In the genomic region with DNA sequence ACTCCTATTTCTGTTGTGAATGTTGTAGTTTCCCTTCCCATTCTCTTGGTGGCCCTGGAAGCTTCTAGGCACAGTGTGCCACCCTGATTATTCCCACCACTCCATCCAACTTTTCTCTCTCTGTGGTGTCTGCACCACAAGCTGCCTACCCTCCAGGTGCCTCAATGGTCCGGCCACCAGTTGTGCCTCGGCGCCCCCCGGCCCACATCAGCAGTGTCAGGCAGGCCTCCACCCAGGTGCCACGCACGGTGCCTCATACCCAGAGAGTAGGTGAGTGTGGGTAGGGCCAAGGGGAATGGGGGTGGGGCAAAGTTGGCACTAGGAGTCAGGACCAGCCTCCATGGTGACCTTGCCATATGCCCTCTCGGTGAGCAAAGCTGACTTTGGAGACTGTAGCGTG, we compare ENCODE assay signal across 23 cellular contexts. TPM values are rescaled to one million over a fixed set of nuclear protein-coding genes. Genes with fewer than 3 reads are reported as not detected.
DNase-seq lines count a peak whose midpoint lies in the region; ATAC-seq, FAIRE-seq and TF ChIP-seq lines count a peak whose summit lies in the region.
"Had no signal": no experiment of that assay in that cellular context is flagged by ENCODE, and none has a peak within 500 bp of the region (broad histone marks: within the 10 kb centered on the region; RNA-seq: fewer than 3 reads in every experiment).

No MANE protein-coding gene starts in this region.

- no peak for FAIRE-seq in K562 (lab: Jason Lieb, UNC)
- FAIRE-seq: A204.1, GM12891, GM18507, H54 had no signal

- H3K9ac ChIP-seq in K562 (ENCODE audit: insufficient read depth in 1 of 2, low read depth in 2 of 2, low read length in 2 of 2) (no peak overlapping the region), neuronal stem cell (ENCODE audit: low read depth, low read length, poor library complexity) (peak overlapping the region; percentile 27)
- H3K9ac ChIP-seq: BLaER1 treated with 17β-estradiol and CSF1 and Interleukin-3, amounts not matched to agents 10 nM and 100 nM had no signal

- no peak overlapping the region for H3K23ac ChIP-seq in neuronal stem cell (ENCODE audit: low read depth, low read length, poor library complexity)

- no peak for TF ChIP-seq POLR2A in K562 (conservative IDR thresholded peaks at IDR 0.05)

- H4K8ac ChIP-seq in neuronal stem cell (ENCODE audit: low read depth, low read length): no peak overlapping the region

- no peak overlapping the region for H2BK15ac ChIP-seq in neuronal stem cell (ENCODE audit: low read length)

- H3K27me3 ChIP-seq in K562 (ENCODE audit: control insufficient read depth in 2 of 2, insufficient read depth in 2 of 2, low read length in 2 of 2) (no peaks in the 10 kb centered on the region), neuronal stem cell (ENCODE audit: control insufficient read depth in 3 of 3, insufficient read depth in 3 of 3, low read depth in 1 of 3, low read length in 3 of 3) (no peaks in the 10 kb centered on the region), Caco-2 (replicated peaks; ENCODE audit: control insufficient read depth, insufficient read depth, low read length) (no peaks in the 10 kb centered on the region)
- H3K27me3 ChIP-seq: BE2C; BLaER1 treated with 17β-estradiol and CSF1 and Interleukin-3, amounts not matched to agents 10 nM and 100 nM had no signal

- peaks cover 62% of the 10 kb centered on the region; the same call in 2 of the 3 replicates for H3K36me3 ChIP-seq in K562 (ENCODE audit: control insufficient read depth, insufficient read depth, low read length)
- peaks cover 23 to 38% of the 10 kb centered on the region in 2 donors for H3K36me3 ChIP-seq in neuronal stem cell (replicated peaks in 1 of 2; ENCODE audit: control insufficient read depth in 2 of 2, insufficient read depth in 2 of 2, low read length in 2 of 2)
- peaks cover 1% of the 10 kb centered on the region; the same call in 1 of the 2 replicates for H3K36me3 ChIP-seq in Caco-2 (ENCODE audit: control insufficient read depth, insufficient read depth, low read length)

- H3K36me3 Mint-ChIP-seq in activated CD8-positive, alpha-beta T cell treated with anti-CD3 and anti-CD28 coated beads, Interleukin-2, amount 10 ng/mL, durations not matched to agents 7 days and 5 days (ENCODE audit: low read depth): peaks cover 42% of the 10 kb centered on the region
- H3K36me3 Mint-ChIP-seq in activated CD8-positive, alpha-beta T cell treated with anti-CD3 and anti-CD28 coated beads for 36 hours (ENCODE audit: low read depth): peaks cover 40% of the 10 kb centered on the region
- peaks cover 75% of the 10 kb centered on the region for H3K36me3 Mint-ChIP-seq in Caco-2 (ENCODE audit: insufficient read depth, unreplicated experiment)

- H3K27ac ChIP-seq in K562 (ENCODE audit: extremely low read depth, low read depth, low read length): no peak overlapping the region
- H3K27ac ChIP-seq in neuronal stem cell (replicated peaks; ENCODE audit: low read length): no peak overlapping the region
- H3K27ac ChIP-seq: 22Rv1; BLaER1 treated with 17β-estradiol and CSF1 and Interleukin-3, amounts not matched to agents 10 nM and 100 nM had no signal

- CTCF ChIA-PET in activated CD8-positive, alpha-beta T cell treated with anti-CD3 and anti-CD28 coated beads, Interleukin-2, amount 10 ng/mL, durations not matched to agents 7 days and 5 days (lab: Charles Lee): no interaction called here
- CTCF ChIA-PET in activated CD8-positive, alpha-beta T cell treated with anti-CD3 and anti-CD28 coated beads for 36 hours (lab: Charles Lee): interaction anchor here (0.7 kb wide), 1 partner anchor 14 kb away, joined by 4 read pairs; no protein-coding TSS in a partner anchor
- CTCF ChIA-PET in K562 (lab: Yijun Ruan, JAX; ENCODE audit: low intra/inter-chr PET ratio) (no interaction called here), Caco-2 (lab: Charles Lee) (interaction anchor here (0.5 kb wide), 1 partner anchor 1757 kb away, joined by 4 read pairs; no protein-coding TSS in a partner anchor)

- no peak overlapping the region for H2BK120ac ChIP-seq in neuronal stem cell (ENCODE audit: low read depth, low read length)

- no peak overlapping the region for H3K4me2 ChIP-seq in K562 (ENCODE audit: insufficient read depth, low read length)
- no peak overlapping the region for H3K4me2 ChIP-seq in neuronal stem cell (ENCODE audit: insufficient read depth, low read length, poor library complexity, severe bottlenecking)
- H3K4me2 ChIP-seq: BLaER1 treated with 17β-estradiol and CSF1 and Interleukin-3, amounts not matched to agents 10 nM and 100 nM; GM23338 had no signal

- POLR2A ChIA-PET in activated CD8-positive, alpha-beta T cell treated with anti-CD3 and anti-CD28 coated beads, Interleukin-2, amount 10 ng/mL, durations not matched to agents 7 days and 5 days (lab: Charles Lee): no interaction called here
- POLR2A ChIA-PET in activated CD8-positive, alpha-beta T cell treated with anti-CD3 and anti-CD28 coated beads for 36 hours (lab: Charles Lee): interaction anchor here (0.8 to 1.2 kb wide), 2 partner anchors 8 to 16 kb away, joined by 3 to 4 read pairs; no protein-coding TSS in a partner anchor
- POLR2A ChIA-PET in K562 (lab: Yijun Ruan, JAX): interaction anchor here (0.6 to 2.8 kb wide), 2 partner anchors 9 to 17 kb away, joined by 3 to 15 read pairs; no protein-coding TSS in a partner anchor
- POLR2A ChIA-PET in Caco-2 (lab: Charles Lee): no interaction called here

- no peaks in the 10 kb centered on the region for H3K79me2 ChIP-seq in K562 (ENCODE audit: control insufficient read depth, insufficient read depth, low read length)

- H3K4me3 Mint-ChIP-seq in activated CD8-positive, alpha-beta T cell treated with anti-CD3 and anti-CD28 coated beads, Interleukin-2, amount 10 ng/mL, durations not matched to agents 7 days and 5 days: no peak overlapping the region
- H3K4me3 Mint-ChIP-seq in activated CD8-positive, alpha-beta T cell treated with anti-CD3 and anti-CD28 coated beads for 36 hours: no peak overlapping the region
- no peak overlapping the region for H3K4me3 Mint-ChIP-seq in Caco-2 (ENCODE audit: unreplicated experiment)
- H3K4me3 Mint-ChIP-seq: CD14-positive monocyte; CD4-positive, alpha-beta T cell; CD8-positive, alpha-beta memory T cell; GM23338; HFFc6 had no signal

- ATAC-seq in activated CD8-positive, alpha-beta T cell treated with anti-CD3 and anti-CD28 coated beads, Interleukin-2, amount 10 ng/mL, durations not matched to agents 7 days and 5 days: no peak
- ATAC-seq in activated CD8-positive, alpha-beta T cell treated with anti-CD3 and anti-CD28 coated beads for 36 hours: no peak
- ATAC-seq in K562 (no peak), left ventricle myocardium superior (no peak)
- ATAC-seq: GM23338 had no signal

- H3K27ac Mint-ChIP-seq in activated CD8-positive, alpha-beta T cell treated with anti-CD3 and anti-CD28 coated beads, Interleukin-2, amount 10 ng/mL, durations not matched to agents 7 days and 5 days: peak overlapping the region; percentile 46
- H3K27ac Mint-ChIP-seq in activated CD8-positive, alpha-beta T cell treated with anti-CD3 and anti-CD28 coated beads for 36 hours: no peak overlapping the region
- no peak overlapping the region for H3K27ac Mint-ChIP-seq in Caco-2 (ENCODE audit: unreplicated experiment)
- H3K27ac Mint-ChIP-seq: CD4-positive, alpha-beta T cell; GM23338; HFFc6 had no signal

- no peak overlapping the region for H3K4ac ChIP-seq in neuronal stem cell (ENCODE audit: low read length)

- no peaks in the 10 kb centered on the region for H3K4me1 ChIP-seq in K562 (replicated peaks in 1 of 2; ENCODE audit: control insufficient read depth in 2 of 2, insufficient read depth in 2 of 2, low read length in 2 of 2)
- no peaks in the 10 kb centered on the region for H3K4me1 ChIP-seq in neuronal stem cell (ENCODE audit: control insufficient read depth in 2 of 2, insufficient read depth in 1 of 2, low read depth in 1 of 2, low read length in 2 of 2)
- H3K4me1 ChIP-seq in Caco-2: no peaks in the 10 kb centered on the region
- H3K4me1 ChIP-seq: BE2C; BLaER1 treated with 17β-estradiol and CSF1 and Interleukin-3, amounts not matched to agents 10 nM and 100 nM; HAP-1 had no signal

- no peaks in the 10 kb centered on the region for H3K9me3 Mint-ChIP-seq in activated CD8-positive, alpha-beta T cell treated with anti-CD3 and anti-CD28 coated beads, Interleukin-2, amount 10 ng/mL, durations not matched to agents 7 days and 5 days (ENCODE audit: insufficient read depth)
- H3K9me3 Mint-ChIP-seq in activated CD8-positive, alpha-beta T cell treated with anti-CD3 and anti-CD28 coated beads for 36 hours: no peaks in the 10 kb centered on the region
- no peaks in the 10 kb centered on the region for H3K9me3 Mint-ChIP-seq in Caco-2 (ENCODE audit: unreplicated experiment)
- H3K9me3 Mint-ChIP-seq: CD14-positive monocyte; CD4-positive, alpha-beta T cell; CD8-positive, alpha-beta memory T cell; GM23338; HFFc6 had no signal

- H3K27me3 Mint-ChIP-seq in activated CD8-positive, alpha-beta T cell treated with anti-CD3 and anti-CD28 coated beads, Interleukin-2, amount 10 ng/mL, durations not matched to agents 7 days and 5 days (ENCODE audit: low read depth): no peaks in the 10 kb centered on the region
- no peaks in the 10 kb centered on the region for H3K27me3 Mint-ChIP-seq in activated CD8-positive, alpha-beta T cell treated with anti-CD3 and anti-CD28 coated beads for 36 hours
- H3K27me3 Mint-ChIP-seq in Caco-2 (ENCODE audit: insufficient read depth, unreplicated experiment): no peaks in the 10 kb centered on the region
- H3K27me3 Mint-ChIP-seq: CD4-positive, alpha-beta T cell; CD8-positive, alpha-beta memory T cell had no signal

- H3K9me3 ChIP-seq in K562 (replicated peaks; ENCODE audit: control insufficient read depth, insufficient read depth, low read depth, low read length) (no peaks in the 10 kb centered on the region), neuronal stem cell (replicated peaks in 1 of 2; ENCODE audit: control insufficient read depth in 2 of 2, insufficient read depth in 1 of 2, low read depth in 1 of 2, low read length in 2 of 2) (no peaks in the 10 kb centered on the region), Caco-2 (no peaks in the 10 kb centered on the region)
- H3K9me3 ChIP-seq: BE2C, HAP-1 had no signal

- H3K18ac ChIP-seq in neuronal stem cell (ENCODE audit: low read length): no peak overlapping the region

- no peaks in the 10 kb centered on the region for H3K4me1 Mint-ChIP-seq in activated CD8-positive, alpha-beta T cell treated with anti-CD3 and anti-CD28 coated beads, Interleukin-2, amount 10 ng/mL, durations not matched to agents 7 days and 5 days (ENCODE audit: low read depth)
- no peaks in the 10 kb centered on the region for H3K4me1 Mint-ChIP-seq in activated CD8-positive, alpha-beta T cell treated with anti-CD3 and anti-CD28 coated beads for 36 hours (ENCODE audit: low read depth)
- no peaks in the 10 kb centered on the region for H3K4me1 Mint-ChIP-seq in Caco-2 (ENCODE audit: low read depth, unreplicated experiment)
- H3K4me1 Mint-ChIP-seq: CD14-positive monocyte; CD8-positive, alpha-beta memory T cell had no signal

- no peak overlapping the region for H4K91ac ChIP-seq in neuronal stem cell (ENCODE audit: low read depth, low read length, poor library complexity)

- no peak for TF ChIP-seq EP300 in K562 (IDR thresholded peaks at IDR 0.05; ENCODE audit: low read length)

- H3K9me1 ChIP-seq in K562 (ENCODE audit: control insufficient read depth, insufficient read depth, low read length): no peaks in the 10 kb centered on the region

- intact Hi-C loops in activated CD8-positive, alpha-beta T cell treated with anti-CD3 and anti-CD28 coated beads for 36 hours (cut with micrococcal nuclease): no loop called here
- intact Hi-C loops in K562 (cut with micrococcal nuclease): no loop called here
- intact Hi-C loops in Caco-2 (cut with micrococcal nuclease; ENCODE audit: unreplicated experiment): no loop called here
- intact Hi-C loops in left ventricle myocardium superior (cut with micrococcal nuclease): no loop called here

- peak overlapping the region; percentile 17 for H3K14ac ChIP-seq in neuronal stem cell (ENCODE audit: low read length)

- 92% methylated on average over 5 of the region's 8 CpGs for WGBS in K562 (ENCODE audit: insufficient coverage, low coverage, missing lambda C conversion rate)
- WGBS in neuronal stem cell (ENCODE audit: extremely low coverage in 2 of 2, insufficient read length in 2 of 2, insufficient replicate concordance in 1 of 2), 2 donors: no CpG with 5 or more reads among the region's 8 CpGs

- no TSS peak for BruUV-seq in K562 (replicated peaks; lab: Mats Ljungman, UMichigan)
- BruUV-seq in Caco-2 (replicated peaks; lab: Mats Ljungman, UMichigan): no TSS peak

- H2BK5ac ChIP-seq in neuronal stem cell (ENCODE audit: low read length): no peak overlapping the region

- no peak overlapping the region for H2BK12ac ChIP-seq in neuronal stem cell (ENCODE audit: low read length)

- H3K79me1 ChIP-seq in neuronal stem cell (ENCODE audit: low read depth, low read length): no peaks in the 10 kb centered on the region

- no peak overlapping the region for H2AK5ac ChIP-seq in neuronal stem cell (ENCODE audit: low read depth, low read length)

- DNase-seq in activated CD8-positive, alpha-beta T cell treated with anti-CD3 and anti-CD28 coated beads, Interleukin-2, amount 10 ng/mL, durations not matched to agents 7 days and 5 days: no peak
- no peak for DNase-seq in activated CD8-positive, alpha-beta T cell treated with anti-CD3 and anti-CD28 coated beads for 36 hours
- DNase-seq in K562 (ENCODE audit: extremely low read depth in 1 of 4, low spot score in 3 of 4): no peak
- no peak for DNase-seq in neuronal stem cell (ENCODE audit: low spot score)
- DNase-seq in Caco-2: no peak
- DNase-seq in left ventricle myocardium superior: no peak
- DNase-seq: BE2C; Calu3; CD4-positive, alpha-beta T cell; CD8-positive, alpha-beta memory T cell; DMS53; DMS79 treated with DMSO at 0.1 percent for 48 hours; GF-D8; HFFc6 had no signal

- TF ChIP-seq RAD21 in K562 (CRISPR knock-in tag; conservative IDR thresholded peaks at IDR 0.05 in 1 of 2, IDR thresholded peaks at IDR 0.05 in 1 of 2): no peak

- H3K4me3 ChIP-seq in K562: no peak overlapping the region
- H3K4me3 ChIP-seq in neuronal stem cell (ENCODE audit: low read length in 2 of 2): peak overlapping the region in 1 of 2 donors; percentile 26
- H3K4me3 ChIP-seq in Caco-2 (ENCODE audit: low read depth, low read length): no peak overlapping the region
- H3K4me3 ChIP-seq: BLaER1 treated with 17β-estradiol and CSF1 and Interleukin-3, amounts not matched to agents 10 nM and 100 nM; GM23338; HAP-1 had no signal

- H4K20me1 ChIP-seq in K562 (replicated peaks; ENCODE audit: control insufficient read depth, insufficient read depth, low read length): no peaks in the 10 kb centered on the region; the same call in 1 of the 2 replicates

- no peak for TF ChIP-seq CTCF in activated CD8-positive, alpha-beta T cell treated with anti-CD3 and anti-CD28 coated beads for 36 hours (IDR thresholded peaks at IDR 0.05)
- TF ChIP-seq CTCF in K562 (IDR thresholded peaks at IDR 0.05 in 2 of 3, conservative IDR thresholded peaks at IDR 0.05 in 1 of 3; ENCODE audit: insufficient read depth in 2 of 3, low read depth in 1 of 3, low read length in 3 of 3) (no peak), Caco-2 (IDR thresholded peaks at IDR 0.05; ENCODE audit: insufficient read depth in 1 of 2, low read depth in 1 of 2, low read length in 1 of 2, severe bottlenecking in 1 of 2, unreplicated experiment in 1 of 2) (no peak)

- in situ Hi-C loops in K562 (cut with MboI): no loop called here

- H2AFZ ChIP-seq in K562 (ENCODE audit: low read depth, low read length): no peak overlapping the region
- H2AFZ ChIP-seq in neuronal stem cell (ENCODE audit: low read length): no peak overlapping the region
- H2AFZ ChIP-seq: GM23338 had no signal

RNA-seq across cellular contexts. Expression of gene PABPC1L, which starts 23.1 kb away (rescaled TPM):
- 100 to 1,000 TPM in 1 of 2 experiments, 10 to 100 TPM in 1; 90.0 to 103 TPM for total RNA-seq in activated CD8-positive, alpha-beta T cell treated with anti-CD3 and anti-CD28 coated beads, Interleukin-2, amount 10 ng/mL, durations not matched to agents 7 days and 5 days
- 10 to 100 TPM; 88.4 to 93.8 TPM for total RNA-seq in activated CD8-positive, alpha-beta T cell treated with anti-CD3 and anti-CD28 coated beads for 36 hours
- 609 and 822 TPM in 2 replicates for total RNA-seq in K562 (2011; cell fraction: chromatin; rRNA removed; ENCODE audit: low replicate concordance)
- total RNA-seq in K562 (2011; cell fraction: nucleolus; rRNA removed): 341 and 348 TPM in 2 replicates
- 412 and 472 TPM in 2 replicates for total RNA-seq in K562 (2011; cell fraction: nucleoplasm; rRNA removed)
- total RNA-seq in K562 (2014; rRNA removed) (15.8 and 22.2 TPM in 2 replicates), K562 (2014; rRNA removed; fragmentation: Illumina TruSeq; extraction: Trizol) (12.6 and 13.8 TPM in 2 replicates), K562 (2015; rRNA removed; fragmentation: Illumina TruSeq; extraction: Trizol) (12.2 and 12.9 TPM in 2 replicates), K562 (2021) (38.8 and 48.2 TPM in 2 replicates), Caco-2 (2022) (242 and 255 TPM in 2 replicates), left ventricle myocardium superior (2.7 TPM)
- polyA plus RNA-seq in K562 (2011; rRNA removed) (64.2 and 78.4 TPM in 2 replicates), K562 (2014; fragmentation: Illumina TruSeq; extraction: Trizol) (43.8 and 48.8 TPM in 2 replicates), K562 (2014; fragmentation: Nextera tagmentation; extraction: Ambion mirVana) (1 to 10 TPM; 6.0 to 7.2 TPM), K562 (2014; rRNA removed) (89.7 and 90.3 TPM in 2 replicates)
- polyA plus RNA-seq in K562 (2011; cell fraction: cytosol; rRNA removed): 39.8 and 42.7 TPM in 2 replicates
- 277 and 391 TPM in 2 replicates for polyA plus RNA-seq in K562 (2011; cell fraction: nucleus; rRNA removed)
- 39.2 and 228 TPM in 2 replicates for polyA plus RNA-seq in K562 (2012)
- polyA minus RNA-seq in K562 (2011; rRNA and poly(A)+ RNA removed): 19.6 and 23.4 TPM in 2 replicates
- polyA minus RNA-seq in K562 (2011; cell fraction: cytosol; rRNA and poly(A)+ RNA removed): 7.3 and 13.4 TPM in 2 replicates
- 52.9 and 54.2 TPM in 2 replicates for polyA minus RNA-seq in K562 (2011; cell fraction: nucleus; rRNA and poly(A)+ RNA removed)
- polyA plus RNA-seq in neuronal stem cell (2013, experiment 1 of 2): 24.3 TPM
- polyA plus RNA-seq in neuronal stem cell (2013, experiment 2 of 2): 22.1 TPM

RNA-seq across cellular contexts. Expression of gene TOMM34, which starts 27.3 kb away (rescaled TPM):
- total RNA-seq in activated CD8-positive, alpha-beta T cell treated with anti-CD3 and anti-CD28 coated beads, Interleukin-2, amount 10 ng/mL, durations not matched to agents 7 days and 5 days: 10 to 100 TPM; 20.2 to 20.3 TPM
- 10 to 100 TPM; 60.5 to 62.4 TPM for total RNA-seq in activated CD8-positive, alpha-beta T cell treated with anti-CD3 and anti-CD28 coated beads for 36 hours
- 7.3 and 11.7 TPM in 2 replicates for total RNA-seq in K562 (2011; cell fraction: chromatin; rRNA removed; ENCODE audit: low replicate concordance)
- 10.5 and 10.8 TPM in 2 replicates for total RNA-seq in K562 (2011; cell fraction: nucleolus; rRNA removed)
- 13.0 and 16.9 TPM in 2 replicates for total RNA-seq in K562 (2011; cell fraction: nucleoplasm; rRNA removed)
- 41.7 and 49.7 TPM in 2 replicates for total RNA-seq in K562 (2014; rRNA removed)
- 30.9 and 31.7 TPM in 2 replicates for total RNA-seq in K562 (2014; rRNA removed; fragmentation: Illumina TruSeq; extraction: Trizol)
- 30.3 and 31.4 TPM in 2 replicates for total RNA-seq in K562 (2015; rRNA removed; fragmentation: Illumina TruSeq; extraction: Trizol)
- total RNA-seq in K562 (2021): 41.3 and 43.4 TPM in 2 replicates
- 49.1 and 56.0 TPM in 2 replicates for polyA plus RNA-seq in K562 (2011; rRNA removed)
- 50.8 and 67.9 TPM in 2 replicates for polyA plus RNA-seq in K562 (2011; cell fraction: cytosol; rRNA removed)
- 34.3 and 45.6 TPM in 2 replicates for polyA plus RNA-seq in K562 (2011; cell fraction: nucleus; rRNA removed)
- polyA plus RNA-seq in K562 (2012): 34.8 and 51.5 TPM in 2 replicates
- polyA plus RNA-seq in K562 (2014; fragmentation: Illumina TruSeq; extraction: Trizol): 62.6 and 69.4 TPM in 2 replicates
- 10 to 100 TPM; 18.1 to 32.6 TPM for polyA plus RNA-seq in K562 (2014; fragmentation: Nextera tagmentation; extraction: Ambion mirVana)
- 44.8 and 50.6 TPM in 2 replicates for polyA plus RNA-seq in K562 (2014; rRNA removed)
- polyA minus RNA-seq in K562 (2011; rRNA and poly(A)+ RNA removed): 24.5 and 32.5 TPM in 2 replicates
- 15.4 and 19.2 TPM in 2 replicates for polyA minus RNA-seq in K562 (2011; cell fraction: cytosol; rRNA and poly(A)+ RNA removed)
- 7.7 and 9.7 TPM in 2 replicates for polyA minus RNA-seq in K562 (2011; cell fraction: nucleus; rRNA and poly(A)+ RNA removed)
- polyA plus RNA-seq in neuronal stem cell (2013, experiment 1 of 2): 35.5 TPM
- 35.4 TPM for polyA plus RNA-seq in neuronal stem cell (2013, experiment 2 of 2)
- total RNA-seq in Caco-2 (2022): 131 and 139 TPM in 2 replicates
- total RNA-seq in left ventricle myocardium superior: 9.6 TPM

RNA-seq across cellular contexts. Expression of gene STK4, which starts 33.4 kb away (rescaled TPM):
- total RNA-seq in activated CD8-positive, alpha-beta T cell treated with anti-CD3 and anti-CD28 coated beads, Interleukin-2, amount 10 ng/mL, durations not matched to agents 7 days and 5 days: 100 to 1,000 TPM; 159 to 164 TPM
- total RNA-seq in activated CD8-positive, alpha-beta T cell treated with anti-CD3 and anti-CD28 coated beads for 36 hours: 100 to 1,000 TPM; 154 to 165 TPM
- 54.9 and 167 TPM in 2 replicates for total RNA-seq in K562 (2011; cell fraction: chromatin; rRNA removed; ENCODE audit: low replicate concordance)
- 25.5 and 35.5 TPM in 2 replicates for total RNA-seq in K562 (2011; cell fraction: nucleolus; rRNA removed)
- total RNA-seq in K562 (2011; cell fraction: nucleoplasm; rRNA removed): 67.2 and 90.2 TPM in 2 replicates
- total RNA-seq in K562 (2014; rRNA removed): 17.1 and 19.8 TPM in 2 replicates
- 30.6 and 33.8 TPM in 2 replicates for total RNA-seq in K562 (2014; rRNA removed; fragmentation: Illumina TruSeq; extraction: Trizol)
- total RNA-seq in K562 (2015; rRNA removed; fragmentation: Illumina TruSeq; extraction: Trizol): 27.6 and 30.4 TPM in 2 replicates
- 27.4 and 27.5 TPM in 2 replicates for total RNA-seq in K562 (2021)
- polyA plus RNA-seq in K562 (2011; rRNA removed): 22.7 and 29.7 TPM in 2 replicates
- 7.7 and 11.9 TPM in 2 replicates for polyA plus RNA-seq in K562 (2011; cell fraction: cytosol; rRNA removed)
- polyA plus RNA-seq in K562 (2011; cell fraction: nucleus; rRNA removed): 23.9 and 27.6 TPM in 2 replicates
- 12.6 and 13.5 TPM in 2 replicates for polyA plus RNA-seq in K562 (2012)
- 20.3 and 22.2 TPM in 2 replicates for polyA plus RNA-seq in K562 (2014; fragmentation: Illumina TruSeq; extraction: Trizol)
- polyA plus RNA-seq in K562 (2014; fragmentation: Nextera tagmentation; extraction: Ambion mirVana): 10 to 100 TPM; 11.9 to 12.0 TPM
- polyA plus RNA-seq in K562 (2014; rRNA removed): 16.7 and 19.0 TPM in 2 replicates
- polyA minus RNA-seq in K562 (2011; rRNA and poly(A)+ RNA removed): 47.4 and 53.4 TPM in 2 replicates
- polyA minus RNA-seq in K562 (2011; cell fraction: cytosol; rRNA and poly(A)+ RNA removed): 10.5 and 13.9 TPM in 2 replicates
- polyA minus RNA-seq in K562 (2011; cell fraction: nucleus; rRNA and poly(A)+ RNA removed): 34.6 and 48.3 TPM in 2 replicates
- polyA plus RNA-seq in neuronal stem cell (2013, experiment 1 of 2): 17.2 TPM
- polyA plus RNA-seq in neuronal stem cell (2013, experiment 2 of 2): 17.4 TPM
- total RNA-seq in Caco-2 (2022): 68.3 and 74.7 TPM in 2 replicates
- 9.3 TPM for total RNA-seq in left ventricle myocardium superior

RNA-seq across cellular contexts. Expression of gene YWHAB, which starts 47.4 kb away (rescaled TPM):
- total RNA-seq in activated CD8-positive, alpha-beta T cell treated with anti-CD3 and anti-CD28 coated beads, Interleukin-2, amount 10 ng/mL, durations not matched to agents 7 days and 5 days: 100 to 1,000 TPM; 228 to 235 TPM
- 100 to 1,000 TPM; 220 to 226 TPM for total RNA-seq in activated CD8-positive, alpha-beta T cell treated with anti-CD3 and anti-CD28 coated beads for 36 hours
- 25.3 and 55.8 TPM in 2 replicates for total RNA-seq in K562 (2011; cell fraction: chromatin; rRNA removed; ENCODE audit: low replicate concordance)
- total RNA-seq in K562 (2011; cell fraction: nucleolus; rRNA removed): 18.7 and 19.3 TPM in 2 replicates
- 38.6 and 71.2 TPM in 2 replicates for total RNA-seq in K562 (2011; cell fraction: nucleoplasm; rRNA removed)
- total RNA-seq in K562 (2014; rRNA removed) (60.6 and 70.0 TPM in 2 replicates), K562 (2014; rRNA removed; fragmentation: Illumina TruSeq; extraction: Trizol) (96.1 and 109 TPM in 2 replicates), K562 (2015; rRNA removed; fragmentation: Illumina TruSeq; extraction: Trizol) (83.8 and 90.4 TPM in 2 replicates), K562 (2021) (178 and 180 TPM in 2 replicates), Caco-2 (2022) (522 and 539 TPM in 2 replicates), left ventricle myocardium superior (108 TPM)
- polyA plus RNA-seq in K562 (2011; rRNA removed) (67.3 and 93.0 TPM in 2 replicates), K562 (2014; fragmentation: Illumina TruSeq; extraction: Trizol) (166 and 185 TPM in 2 replicates), K562 (2014; fragmentation: Nextera tagmentation; extraction: Ambion mirVana) (100 to 1,000 TPM; 106 to 124 TPM), K562 (2014; rRNA removed) (78.1 and 78.3 TPM in 2 replicates)
- 28.7 and 49.4 TPM in 2 replicates for polyA plus RNA-seq in K562 (2011; cell fraction: cytosol; rRNA removed)
- 22.9 and 33.5 TPM in 2 replicates for polyA plus RNA-seq in K562 (2011; cell fraction: nucleus; rRNA removed)
- 138 and 141 TPM in 2 replicates for polyA plus RNA-seq in K562 (2012)
- polyA minus RNA-seq in K562 (2011; rRNA and poly(A)+ RNA removed): 67.1 and 73.1 TPM in 2 replicates
- 41.1 and 51.6 TPM in 2 replicates for polyA minus RNA-seq in K562 (2011; cell fraction: cytosol; rRNA and poly(A)+ RNA removed)
- polyA minus RNA-seq in K562 (2011; cell fraction: nucleus; rRNA and poly(A)+ RNA removed): 14.5 and 26.2 TPM in 2 replicates
- 156 TPM for polyA plus RNA-seq in neuronal stem cell (2013, experiment 1 of 2)
- 161 TPM for polyA plus RNA-seq in neuronal stem cell (2013, experiment 2 of 2)

Comparison
In these comparisons a context has a peak if more than half of its experiments do, and no peak if none do; other contexts are left out.
1. CTCF ChIA-PET loops: an anchor here in activated CD8-positive, alpha-beta T cell treated with anti-CD3 and anti-CD28 coated beads for 36 hours (0.7 kb wide) and Caco-2 (0.5 kb wide); none called in activated CD8-positive, alpha-beta T cell treated with anti-CD3 and anti-CD28 coated beads, Interleukin-2, amount 10 ng/mL, durations not matched to agents 7 days and 5 days and K562.
2. POLR2A ChIA-PET loops: an anchor here in activated CD8-positive, alpha-beta T cell treated with anti-CD3 and anti-CD28 coated beads for 36 hours (0.8 to 1.2 kb wide) and K562 (0.6 to 2.8 kb wide); none called in activated CD8-positive, alpha-beta T cell treated with anti-CD3 and anti-CD28 coated beads, Interleukin-2, amount 10 ng/mL, durations not matched to agents 7 days and 5 days and Caco-2.